In the genomic region with DNA sequence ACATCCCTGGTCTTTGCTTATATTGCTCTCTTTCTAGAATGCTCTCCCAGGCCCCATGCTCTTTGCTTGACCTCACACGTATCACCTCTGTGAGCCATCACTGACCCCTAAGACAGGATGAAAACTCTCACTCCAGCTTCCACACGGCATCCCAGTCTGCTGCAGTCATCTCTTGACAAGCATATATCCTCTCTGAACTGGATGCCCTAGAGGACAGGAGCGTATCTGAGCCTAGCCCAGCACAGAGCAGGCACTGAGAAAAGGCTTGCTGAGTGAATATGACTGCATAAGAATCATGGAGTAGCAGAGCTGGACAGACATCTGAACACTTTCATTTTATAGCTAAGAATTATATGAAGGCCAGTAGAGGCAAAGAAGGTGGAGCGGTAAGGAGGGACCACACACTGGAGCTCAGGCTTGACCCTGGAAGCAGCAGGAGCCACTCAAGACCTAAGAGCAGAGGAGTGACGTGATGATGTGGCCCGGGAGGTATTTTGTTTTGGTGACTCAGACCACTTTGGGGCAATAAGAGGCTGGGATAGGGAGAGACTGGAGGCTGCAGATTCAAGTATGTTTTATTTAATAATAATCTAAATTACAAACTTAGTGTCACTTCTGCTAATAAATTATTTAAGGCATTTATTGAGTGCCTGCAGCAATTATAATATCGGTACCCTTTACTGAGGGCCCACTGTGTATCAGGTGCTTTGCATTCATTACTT, we compare ENCODE assay signal across 1 cellular context.
TF ChIP-seq lines count a peak whose summit lies in the region.

No MANE protein-coding gene starts in this region.

TF ChIP-seq in GM23338, 12 proteins besides CTCF, POLR2A, EP300 and RAD21 (continued from another document):
- TF ChIP-seq, protein P1, sequence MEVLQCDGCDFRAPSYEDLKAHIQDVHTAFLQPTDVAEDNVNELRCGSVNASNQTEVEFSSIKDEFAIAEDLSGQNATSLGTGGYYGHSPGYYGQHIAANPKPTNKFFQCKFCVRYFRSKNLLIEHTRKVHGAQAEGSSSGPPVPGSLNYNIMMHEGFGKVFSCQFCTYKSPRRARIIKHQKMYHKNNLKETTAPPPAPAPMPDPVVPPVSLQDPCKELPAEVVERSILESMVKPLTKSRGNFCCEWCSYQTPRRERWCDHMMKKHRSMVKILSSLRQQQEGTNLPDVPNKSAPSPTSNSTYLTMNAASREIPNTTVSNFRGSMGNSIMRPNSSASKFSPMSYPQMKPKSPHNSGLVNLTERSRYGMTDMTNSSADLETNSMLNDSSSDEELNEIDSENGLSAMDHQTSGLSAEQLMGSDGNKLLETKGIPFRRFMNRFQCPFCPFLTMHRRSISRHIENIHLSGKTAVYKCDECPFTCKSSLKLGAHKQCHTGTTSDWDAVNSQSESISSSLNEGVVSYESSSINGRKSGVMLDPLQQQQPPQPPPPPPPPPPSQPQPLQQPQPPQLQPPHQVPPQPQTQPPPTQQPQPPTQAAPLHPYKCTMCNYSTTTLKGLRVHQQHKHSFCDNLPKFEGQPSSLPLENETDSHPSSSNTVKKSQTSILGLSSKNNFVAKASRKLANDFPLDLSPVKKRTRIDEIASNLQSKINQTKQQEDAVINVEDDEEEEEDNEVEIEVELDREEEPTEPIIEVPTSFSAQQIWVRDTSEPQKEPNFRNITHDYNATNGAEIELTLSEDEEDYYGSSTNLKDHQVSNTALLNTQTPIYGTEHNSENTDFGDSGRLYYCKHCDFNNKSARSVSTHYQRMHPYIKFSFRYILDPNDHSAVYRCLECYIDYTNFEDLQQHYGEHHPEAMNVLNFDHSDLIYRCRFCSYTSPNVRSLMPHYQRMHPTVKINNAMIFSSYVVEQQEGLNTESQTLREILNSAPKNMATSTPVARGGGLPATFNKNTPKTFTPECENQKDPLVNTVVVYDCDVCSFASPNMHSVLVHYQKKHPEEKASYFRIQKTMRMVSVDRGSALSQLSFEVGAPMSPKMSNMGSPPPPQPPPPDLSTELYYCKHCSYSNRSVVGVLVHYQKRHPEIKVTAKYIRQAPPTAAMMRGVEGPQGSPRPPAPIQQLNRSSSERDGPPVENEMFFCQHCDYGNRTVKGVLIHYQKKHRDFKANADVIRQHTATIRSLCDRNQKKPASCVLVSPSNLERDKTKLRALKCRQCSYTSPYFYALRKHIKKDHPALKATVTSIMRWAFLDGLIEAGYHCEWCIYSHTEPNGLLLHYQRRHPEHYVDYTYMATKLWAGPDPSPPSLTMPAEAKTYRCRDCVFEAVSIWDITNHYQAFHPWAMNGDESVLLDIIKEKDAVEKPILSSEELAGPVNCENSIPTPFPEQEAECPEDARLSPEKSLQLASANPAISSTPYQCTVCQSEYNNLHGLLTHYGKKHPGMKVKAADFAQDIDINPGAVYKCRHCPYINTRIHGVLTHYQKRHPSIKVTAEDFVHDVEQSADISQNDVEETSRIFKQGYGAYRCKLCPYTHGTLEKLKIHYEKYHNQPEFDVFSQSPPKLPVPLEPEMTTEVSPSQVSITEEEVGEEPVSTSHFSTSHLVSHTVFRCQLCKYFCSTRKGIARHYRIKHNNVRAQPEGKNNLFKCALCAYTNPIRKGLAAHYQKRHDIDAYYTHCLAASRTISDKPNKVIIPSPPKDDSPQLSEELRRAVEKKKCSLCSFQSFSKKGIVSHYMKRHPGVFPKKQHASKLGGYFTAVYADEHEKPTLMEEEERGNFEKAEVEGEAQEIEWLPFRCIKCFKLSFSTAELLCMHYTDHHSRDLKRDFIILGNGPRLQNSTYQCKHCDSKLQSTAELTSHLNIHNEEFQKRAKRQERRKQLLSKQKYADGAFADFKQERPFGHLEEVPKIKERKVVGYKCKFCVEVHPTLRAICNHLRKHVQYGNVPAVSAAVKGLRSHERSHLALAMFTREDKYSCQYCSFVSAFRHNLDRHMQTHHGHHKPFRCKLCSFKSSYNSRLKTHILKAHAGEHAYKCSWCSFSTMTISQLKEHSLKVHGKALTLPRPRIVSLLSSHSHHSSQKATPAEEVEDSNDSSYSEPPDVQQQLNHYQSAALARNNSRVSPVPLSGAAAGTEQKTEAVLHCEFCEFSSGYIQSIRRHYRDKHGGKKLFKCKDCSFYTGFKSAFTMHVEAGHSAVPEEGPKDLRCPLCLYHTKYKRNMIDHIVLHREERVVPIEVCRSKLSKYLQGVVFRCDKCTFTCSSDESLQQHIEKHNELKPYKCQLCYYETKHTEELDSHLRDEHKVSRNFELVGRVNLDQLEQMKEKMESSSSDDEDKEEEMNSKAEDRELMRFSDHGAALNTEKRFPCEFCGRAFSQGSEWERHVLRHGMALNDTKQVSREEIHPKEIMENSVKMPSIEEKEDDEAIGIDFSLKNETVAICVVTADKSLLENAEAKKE (CRISPR knock-in tag; IDR thresholded peaks at IDR 0.05), result no peak
- TF ChIP-seq, protein P2, sequence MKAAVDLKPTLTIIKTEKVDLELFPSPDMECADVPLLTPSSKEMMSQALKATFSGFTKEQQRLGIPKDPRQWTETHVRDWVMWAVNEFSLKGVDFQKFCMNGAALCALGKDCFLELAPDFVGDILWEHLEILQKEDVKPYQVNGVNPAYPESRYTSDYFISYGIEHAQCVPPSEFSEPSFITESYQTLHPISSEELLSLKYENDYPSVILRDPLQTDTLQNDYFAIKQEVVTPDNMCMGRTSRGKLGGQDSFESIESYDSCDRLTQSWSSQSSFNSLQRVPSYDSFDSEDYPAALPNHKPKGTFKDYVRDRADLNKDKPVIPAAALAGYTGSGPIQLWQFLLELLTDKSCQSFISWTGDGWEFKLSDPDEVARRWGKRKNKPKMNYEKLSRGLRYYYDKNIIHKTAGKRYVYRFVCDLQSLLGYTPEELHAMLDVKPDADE (IDR thresholded peaks at IDR 0.05), result no peak
- TF ChIP-seq JUNB (IDR thresholded peaks at IDR 0.05; ENCODE audit: unreplicated experiment), result no peak
- TF ChIP-seq EZH2 (IDR thresholded peaks at IDR 0.05; ENCODE audit: low read depth, unreplicated experiment), result no peak
- no peak for TF ChIP-seq ZNF114 (CRISPR knock-in tag; IDR thresholded peaks at IDR 0.05)
- no peak for TF ChIP-seq EZH2phosphoT487 (IDR thresholded peaks at IDR 0.05; ENCODE audit: unreplicated experiment)
- TF ChIP-seq POLR2AphosphoS5 (IDR thresholded peaks at IDR 0.05; ENCODE audit: low read depth), result no peak
TF ChIP-seq in GM23338: peak in this region for 0.
